Comparison of ENCODE assay signal across 1 cellular context in the genomic region with DNA sequence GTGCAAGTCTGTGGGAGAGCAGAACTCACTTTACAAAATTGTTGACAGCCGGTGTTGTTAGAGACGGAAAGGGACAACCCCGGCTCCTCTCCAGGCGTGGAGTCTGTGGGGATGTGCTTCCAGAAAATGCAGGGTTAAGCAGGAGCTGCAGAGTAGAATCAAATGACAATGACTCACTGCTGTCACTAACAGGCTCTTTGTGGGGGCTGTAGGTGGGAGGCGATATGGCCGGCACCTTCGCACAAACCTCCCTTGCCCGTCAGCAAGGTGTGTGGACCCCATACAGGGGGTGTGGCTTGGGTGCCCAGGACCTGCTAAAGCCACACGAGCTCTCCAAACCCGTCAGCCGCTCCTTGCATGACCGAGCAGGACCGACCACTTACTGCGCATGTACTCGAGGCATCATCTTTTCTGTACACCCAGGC.
TF ChIP-seq lines count a peak whose summit lies in the region.

No MANE protein-coding gene starts in this region.

TF ChIP-seq in WTC11, 78 proteins besides CTCF, POLR2A, EP300 and RAD21 (continued from another document):
- TF ChIP-seq, protein P1, sequence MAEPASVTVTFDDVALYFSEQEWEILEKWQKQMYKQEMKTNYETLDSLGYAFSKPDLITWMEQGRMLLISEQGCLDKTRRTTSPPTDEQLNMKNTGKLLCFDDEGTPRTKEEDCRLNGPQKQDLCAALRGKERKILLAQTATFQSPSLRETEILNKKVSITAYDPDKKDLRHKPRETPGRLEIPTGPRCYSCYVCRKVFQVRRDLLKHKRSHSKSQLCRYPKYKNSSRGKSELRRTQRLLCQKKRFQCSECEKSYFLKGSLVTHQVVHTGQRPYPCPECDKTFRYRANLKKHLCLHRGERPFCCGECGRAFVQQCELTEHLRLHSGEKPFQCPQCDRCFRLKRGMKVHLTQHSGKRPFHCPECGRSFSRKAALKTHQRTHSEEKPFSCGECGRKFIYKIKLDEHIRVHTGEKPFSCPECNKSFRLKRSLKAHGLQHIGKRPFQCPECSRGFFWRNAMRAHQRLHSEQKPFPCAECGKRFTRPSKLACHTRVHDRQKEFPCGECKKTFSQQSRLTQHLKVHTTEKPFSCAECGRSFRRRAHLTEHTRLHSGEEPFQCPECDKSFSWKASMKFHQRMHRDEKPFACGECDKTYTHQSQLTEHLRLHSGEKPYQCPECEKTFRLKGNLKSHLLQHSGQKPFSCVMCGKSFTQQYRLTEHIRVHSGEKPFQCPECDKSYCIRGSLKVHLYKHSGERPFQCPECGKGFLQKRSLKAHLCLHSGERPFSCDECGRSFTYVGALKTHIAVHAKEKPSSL (CRISPR knock-in tag; conservative IDR thresholded peaks at IDR 0.05): no peak
- no peak for TF ChIP-seq NFE2L1 (CRISPR knock-in tag; IDR thresholded peaks at IDR 0.05)
- TF ChIP-seq TEAD4 (CRISPR knock-in tag; IDR thresholded peaks at IDR 0.05): no peak
